Comparison of ENCODE assay signal across 1 cellular context in the genomic region with DNA sequence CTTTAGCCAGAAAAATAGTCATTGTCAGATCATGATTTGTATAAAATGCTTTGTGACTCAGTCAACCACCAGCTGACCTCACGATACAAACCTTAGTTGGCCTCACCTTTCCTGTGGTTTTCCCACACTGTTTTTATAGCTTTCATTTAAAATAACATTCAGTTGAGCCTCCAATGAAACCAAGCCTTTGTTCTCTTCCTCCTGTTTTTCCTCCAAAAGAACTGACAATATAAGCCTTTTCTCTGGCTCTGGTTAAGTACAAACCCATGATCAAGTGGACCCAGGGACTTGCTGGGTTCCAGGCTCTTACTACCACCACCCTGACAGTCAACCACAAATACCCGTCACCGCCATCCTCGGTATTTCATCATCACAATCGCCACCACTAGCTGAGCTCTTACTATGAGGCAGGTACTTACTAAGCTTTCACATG.
TF ChIP-seq lines count a peak whose summit lies in the region.

No MANE protein-coding gene starts in this region.

TF ChIP-seq in SK-N-SH, 30 proteins besides CTCF, POLR2A, EP300 and RAD21 (continued from another document):
- no peak for TF ChIP-seq REST (IDR thresholded peaks at IDR 0.05; ENCODE audit: low read depth, low read length)
- no peak for TF ChIP-seq EZH2phosphoT487 (IDR thresholded peaks at IDR 0.05; ENCODE audit: borderline replicate concordance, low read depth)
- TF ChIP-seq TAF1 (IDR thresholded peaks at IDR 0.05; ENCODE audit: borderline replicate concordance, low read depth, low read length), result no peak
- TF ChIP-seq, protein P1, sequence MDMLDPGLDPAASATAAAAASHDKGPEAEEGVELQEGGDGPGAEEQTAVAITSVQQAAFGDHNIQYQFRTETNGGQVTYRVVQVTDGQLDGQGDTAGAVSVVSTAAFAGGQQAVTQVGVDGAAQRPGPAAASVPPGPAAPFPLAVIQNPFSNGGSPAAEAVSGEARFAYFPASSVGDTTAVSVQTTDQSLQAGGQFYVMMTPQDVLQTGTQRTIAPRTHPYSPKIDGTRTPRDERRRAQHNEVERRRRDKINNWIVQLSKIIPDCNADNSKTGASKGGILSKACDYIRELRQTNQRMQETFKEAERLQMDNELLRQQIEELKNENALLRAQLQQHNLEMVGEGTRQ (IDR thresholded peaks at IDR 0.05; ENCODE audit: borderline replicate concordance, low read depth, low read length), result no peak
- TF ChIP-seq NRF1 (IDR thresholded peaks at IDR 0.05; ENCODE audit: low read depth, low read length), result no peak
- TF ChIP-seq MXI1 (IDR thresholded peaks at IDR 0.05; ENCODE audit: low read depth, low read length), result no peak
- TF ChIP-seq, protein P2, sequence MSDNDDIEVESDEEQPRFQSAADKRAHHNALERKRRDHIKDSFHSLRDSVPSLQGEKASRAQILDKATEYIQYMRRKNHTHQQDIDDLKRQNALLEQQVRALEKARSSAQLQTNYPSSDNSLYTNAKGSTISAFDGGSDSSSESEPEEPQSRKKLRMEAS (IDR thresholded peaks at IDR 0.05; ENCODE audit: low read depth), result no peak
- no peak for TF ChIP-seq SIN3A (IDR thresholded peaks at IDR 0.05; ENCODE audit: borderline replicate concordance, low read depth, low read length)
- TF ChIP-seq POLR2AphosphoS5 (IDR thresholded peaks at IDR 0.05; ENCODE audit: low read depth, low read length), result no peak
- no peak for TF ChIP-seq TEAD4 (IDR thresholded peaks at IDR 0.05; ENCODE audit: borderline replicate concordance, insufficient read depth)
- no peak for TF ChIP-seq FOXJ3 (CRISPR knock-in tag; IDR thresholded peaks at IDR 0.05)
- no peak for TF ChIP-seq YY1 (IDR thresholded peaks at IDR 0.05; ENCODE audit: low read depth)
- TF ChIP-seq IRF3 (IDR thresholded peaks at IDR 0.05; ENCODE audit: low read depth, low read length), result no peak
- peak; percentile 36; the same call in 1 of the 2 replicates for TF ChIP-seq PBX3 (IDR thresholded peaks at IDR 0.05)
- no peak for TF ChIP-seq GABPA (IDR thresholded peaks at IDR 0.05; ENCODE audit: low read depth)
- peak; percentile 56 for TF ChIP-seq TCF12 (IDR thresholded peaks at IDR 0.05)
- TF ChIP-seq USF1 (IDR thresholded peaks at IDR 0.05; ENCODE audit: borderline replicate concordance, low read depth), result no peak
- peak; percentile 34; the same call in 1 of the 2 replicates for TF ChIP-seq RXRA (IDR thresholded peaks at IDR 0.05; ENCODE audit: borderline replicate concordance, low read depth)
- TF ChIP-seq ELF1 (IDR thresholded peaks at IDR 0.05), result no peak
- no peak for TF ChIP-seq RFX5 (IDR thresholded peaks at IDR 0.05; ENCODE audit: low read length)
- no peak for TF ChIP-seq FOXM1 (IDR thresholded peaks at IDR 0.05; ENCODE audit: low read depth)
- TF ChIP-seq JUND (IDR thresholded peaks at IDR 0.05), result peak; percentile 5; the same call in 1 of the 2 replicates
- peak; percentile 42; the same call in 1 of the 2 replicates for TF ChIP-seq FOSL2 (IDR thresholded peaks at IDR 0.05; ENCODE audit: borderline replicate concordance, low read depth)
- no peak for TF ChIP-seq RCOR1 (IDR thresholded peaks at IDR 0.05; ENCODE audit: low read length)
- 0 out of 2 replicates have a peak, but pooled peaks have one; percentile 10 for TF ChIP-seq MEF2A (IDR thresholded peaks at IDR 0.05; ENCODE audit: borderline replicate concordance, low read depth)
- TF ChIP-seq GATA2 (CRISPR knock-in tag; IDR thresholded peaks at IDR 0.05), result no peak
- no peak for TF ChIP-seq CHD2 (IDR thresholded peaks at IDR 0.05; ENCODE audit: low read length, partially characterized antibody)
- no peak for TF ChIP-seq NFIC (IDR thresholded peaks at IDR 0.05; ENCODE audit: borderline replicate concordance)
TF ChIP-seq in SK-N-SH: peak in this region for 6.
